Comparison of ENCODE assay signal across 11 cellular contexts in the genomic region with DNA sequence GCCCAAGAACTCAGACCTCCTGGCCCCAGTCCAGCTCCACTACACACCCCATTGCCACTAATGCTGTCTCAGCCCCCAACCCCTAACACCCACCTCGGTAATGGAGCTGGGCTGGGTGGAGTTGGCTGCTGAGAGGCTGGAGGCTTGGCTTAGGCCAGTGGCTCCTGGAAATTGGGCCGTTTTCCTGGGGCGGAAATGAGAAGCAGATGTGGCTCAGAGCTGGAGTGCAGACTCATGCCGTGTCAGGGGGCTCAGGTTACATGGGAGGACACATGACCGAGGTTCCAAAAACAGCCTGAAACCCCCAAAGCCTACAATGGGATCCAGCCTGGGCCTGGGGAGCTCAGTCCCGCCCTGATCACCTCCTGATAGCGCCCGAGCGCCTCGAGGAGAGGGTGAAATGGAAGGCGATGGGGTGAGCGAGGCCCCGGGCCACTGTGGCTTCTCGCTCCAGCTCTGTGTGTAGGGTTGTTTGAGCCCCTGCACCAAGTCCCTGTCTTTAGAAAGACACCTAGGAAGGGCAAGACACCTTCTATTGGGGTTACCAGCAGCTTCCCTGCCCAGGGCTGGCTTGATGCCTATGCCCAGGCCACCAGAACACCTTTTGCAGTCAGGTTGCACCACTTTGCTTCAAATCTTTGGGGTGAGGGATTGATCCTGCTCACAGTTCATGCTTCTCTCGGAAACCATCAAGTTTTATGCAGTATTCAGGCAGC.
A peak's percentile ranks its signal among the peaks of the same experiment; 100 is the strongest.
DNase-seq lines count a peak whose midpoint lies in the region; ATAC-seq and TF ChIP-seq lines count a peak whose summit lies in the region.
"Had no signal": no experiment of that assay in that cellular context is flagged by ENCODE, and none has a peak within 500 bp of the region (broad histone marks: within the 10 kb centered on the region; RNA-seq: fewer than 3 reads in every experiment).

No MANE protein-coding gene starts in this region.

- H3K27me3 ChIP-seq in tibial nerve: no peaks in the 10 kb centered on the region

- H3K9me3 Mint-ChIP-seq in HFFc6: no peaks in the 10 kb centered on the region
- H3K9me3 Mint-ChIP-seq in brain: peaks cover 0 to 2% (median 0%) of the 10 kb centered on the region in 5 experiments
- H3K9me3 Mint-ChIP-seq in activated T-helper 2 cell treated with anti-CD3 and anti-CD28 coated beads, Interferon-gamma antibody, Interleukin-2, Interleukin-4, amounts not matched to agents 10 μg/mL and 5 μg/mL and 100 μg/mL, durations not matched to agents 14 hours and 24 hours and 36 hours: no peaks in the 10 kb centered on the region
- H3K9me3 Mint-ChIP-seq: stimulated activated effector memory CD8-positive, alpha-beta T cell treated with anti-CD3 and anti-CD28 coated beads, Interleukin-12 subunit alpha, Interleukin-12 subunit beta, amount 100 ng/mL, for 72 hours had no signal

- H3K4me3 Mint-ChIP-seq in HFFc6 (peak overlapping the region; percentile 23; the same call in 1 of the 2 replicates), brain (no peak overlapping the region)
- H3K4me3 Mint-ChIP-seq in activated T-helper 2 cell treated with anti-CD3 and anti-CD28 coated beads, Interferon-gamma antibody, Interleukin-2, Interleukin-4, amounts not matched to agents 10 μg/mL and 5 μg/mL and 100 μg/mL, durations not matched to agents 14 hours and 24 hours and 36 hours (ENCODE audit: low read depth): no peak overlapping the region
- H3K4me3 Mint-ChIP-seq: stimulated activated effector memory CD8-positive, alpha-beta T cell treated with anti-CD3 and anti-CD28 coated beads, Interleukin-12 subunit alpha, Interleukin-12 subunit beta, amount 100 ng/mL, for 72 hours had no signal

- WGBS in tibial nerve, 2 donors: 55 to 78% methylated on average over 13 to 15 of the region's 15 CpGs

- TF ChIP-seq CTCF in HFFc6 (IDR thresholded peaks at IDR 0.05) (no peak), brain (conservative IDR thresholded peaks at IDR 0.05) (no peak), tibial nerve (IDR thresholded peaks at IDR 0.05) (no peak)

- no peaks in the 10 kb centered on the region for H3K36me3 Mint-ChIP-seq in HFFc6 (ENCODE audit: low read depth)
- no peaks in the 10 kb centered on the region for H3K36me3 Mint-ChIP-seq in brain
- H3K36me3 Mint-ChIP-seq in activated T-helper 2 cell treated with anti-CD3 and anti-CD28 coated beads, Interferon-gamma antibody, Interleukin-2, Interleukin-4, amounts not matched to agents 10 μg/mL and 5 μg/mL and 100 μg/mL, durations not matched to agents 14 hours and 24 hours and 36 hours (ENCODE audit: low read depth): no peaks in the 10 kb centered on the region

- H3K4me3 ChIP-seq in tibial nerve: no peak overlapping the region

- H3K27me3 Mint-ChIP-seq in HFFc6 (ENCODE audit: insufficient read depth) (peaks cover 4% of the 10 kb centered on the region), brain (peaks cover 2% of the 10 kb centered on the region)
- peaks cover 1% of the 10 kb centered on the region for H3K27me3 Mint-ChIP-seq in activated T-helper 2 cell treated with anti-CD3 and anti-CD28 coated beads, Interferon-gamma antibody, Interleukin-2, Interleukin-4, amounts not matched to agents 10 μg/mL and 5 μg/mL and 100 μg/mL, durations not matched to agents 14 hours and 24 hours and 36 hours (ENCODE audit: low read depth)

- H3K4me1 ChIP-seq in tibial nerve: peaks cover 0 to 61% (median 20%) of the 10 kb centered on the region in 4 donors

- intact Hi-C loops in activated T-helper 2 cell treated with anti-CD3 and anti-CD28 coated beads, Interferon-gamma antibody, Interleukin-2, Interleukin-4, amounts not matched to agents 10 μg/mL and 5 μg/mL and 100 μg/mL, durations not matched to agents 14 hours and 24 hours and 36 hours (cut with micrococcal nuclease): no loop called here

- H3K9me3 ChIP-seq in tibial nerve: no peaks in the 10 kb centered on the region

- H3K36me3 ChIP-seq in tibial nerve: no peaks in the 10 kb centered on the region

- DNase-seq in HFFc6 (peak; percentile 85), lung microvascular endothelial cell (ENCODE audit: low read depth in 2 of 2) (peak; percentile 37 to 50), tibial nerve (ENCODE audit: low spot score in 2 of 2) (peak; percentile 59 to 75), NCI-H2107 treated with DMSO at 0.1 percent for 48 hours (lab: John Stamatoyannopoulos, UW; ENCODE audit: unreplicated experiment) (no peak)
- no peak for DNase-seq in activated T-helper 2 cell treated with anti-CD3 and anti-CD28 coated beads, Interferon-gamma antibody, Interleukin-2, Interleukin-4, amounts not matched to agents 10 μg/mL and 5 μg/mL and 100 μg/mL, durations not matched to agents 14 hours and 24 hours and 36 hours (ENCODE audit: low spot score)
- DNase-seq: activated T-cell treated with anti-CD3 and anti-CD28 coated beads, Interleukin-2, amount 50 U/mL, for 1 hour; nucleus accumbens had no signal

- no peak for ATAC-seq in GM19455 (IDR thresholded peaks at IDR 0.05; ENCODE audit: unreplicated experiment)
- ATAC-seq in HG02885 (IDR thresholded peaks at IDR 0.05; ENCODE audit: poor library complexity, unreplicated experiment): no peak
- ATAC-seq: stimulated activated effector memory CD8-positive, alpha-beta T cell treated with anti-CD3 and anti-CD28 coated beads, Interleukin-12 subunit alpha, Interleukin-12 subunit beta, amount 100 ng/mL, for 72 hours had no signal

- H3K27ac Mint-ChIP-seq in HFFc6 (peak overlapping the region; percentile 92), brain (peak overlapping the region in 3 of 5 experiments; percentile 24 to 89 (median 71))
- H3K27ac Mint-ChIP-seq in activated T-helper 2 cell treated with anti-CD3 and anti-CD28 coated beads, Interferon-gamma antibody, Interleukin-2, Interleukin-4, amounts not matched to agents 10 μg/mL and 5 μg/mL and 100 μg/mL, durations not matched to agents 14 hours and 24 hours and 36 hours: no peak overlapping the region
- H3K27ac Mint-ChIP-seq: stimulated activated effector memory CD8-positive, alpha-beta T cell treated with anti-CD3 and anti-CD28 coated beads, Interleukin-12 subunit alpha, Interleukin-12 subunit beta, amount 100 ng/mL, for 72 hours had no signal

- peak overlapping the region; percentile 48 to 78 (median 67) for H3K27ac ChIP-seq in tibial nerve

- peak in 1 of 2 donors; percentile 66 for TF ChIP-seq EP300 in tibial nerve (IDR thresholded peaks at IDR 0.05)

- TF ChIP-seq POLR2A in tibial nerve (IDR thresholded peaks at IDR 0.05): no peak

- H3K4me1 Mint-ChIP-seq in HFFc6 (ENCODE audit: low read depth) (peaks cover 79% of the 10 kb centered on the region), brain (peaks cover 12% of the 10 kb centered on the region)
- H3K4me1 Mint-ChIP-seq in activated T-helper 2 cell treated with anti-CD3 and anti-CD28 coated beads, Interferon-gamma antibody, Interleukin-2, Interleukin-4, amounts not matched to agents 10 μg/mL and 5 μg/mL and 100 μg/mL, durations not matched to agents 14 hours and 24 hours and 36 hours (ENCODE audit: low read depth): peaks cover 4% of the 10 kb centered on the region

Comparison
In these comparisons a context has a peak if more than half of its experiments do, and no peak if none do; other contexts are left out.
1. DNase-seq: peak in HFFc6 (single experiment), lung microvascular endothelial cell (2 of 2) and tibial nerve (2 of 2); none in NCI-H2107 treated with DMSO at 0.1 percent for 48 hours (single experiment) and activated T-helper 2 cell treated with anti-CD3 and anti-CD28 coated beads, Interferon-gamma antibody, Interleukin-2, Interleukin-4, amounts not matched to agents 10 μg/mL and 5 μg/mL and 100 μg/mL, durations not matched to agents 14 hours and 24 hours and 36 hours (single experiment).